1 cellular context compared by ENCODE assay signal in genomic region chr2:183614797-183615429, GRCh38.
TF ChIP-seq lines count a peak whose summit lies in the region.

No MANE protein-coding gene starts in this region.

TF ChIP-seq in H1, 55 proteins besides CTCF, POLR2A, EP300 and RAD21 (continued from another document):
- TF ChIP-seq, protein P1, sequence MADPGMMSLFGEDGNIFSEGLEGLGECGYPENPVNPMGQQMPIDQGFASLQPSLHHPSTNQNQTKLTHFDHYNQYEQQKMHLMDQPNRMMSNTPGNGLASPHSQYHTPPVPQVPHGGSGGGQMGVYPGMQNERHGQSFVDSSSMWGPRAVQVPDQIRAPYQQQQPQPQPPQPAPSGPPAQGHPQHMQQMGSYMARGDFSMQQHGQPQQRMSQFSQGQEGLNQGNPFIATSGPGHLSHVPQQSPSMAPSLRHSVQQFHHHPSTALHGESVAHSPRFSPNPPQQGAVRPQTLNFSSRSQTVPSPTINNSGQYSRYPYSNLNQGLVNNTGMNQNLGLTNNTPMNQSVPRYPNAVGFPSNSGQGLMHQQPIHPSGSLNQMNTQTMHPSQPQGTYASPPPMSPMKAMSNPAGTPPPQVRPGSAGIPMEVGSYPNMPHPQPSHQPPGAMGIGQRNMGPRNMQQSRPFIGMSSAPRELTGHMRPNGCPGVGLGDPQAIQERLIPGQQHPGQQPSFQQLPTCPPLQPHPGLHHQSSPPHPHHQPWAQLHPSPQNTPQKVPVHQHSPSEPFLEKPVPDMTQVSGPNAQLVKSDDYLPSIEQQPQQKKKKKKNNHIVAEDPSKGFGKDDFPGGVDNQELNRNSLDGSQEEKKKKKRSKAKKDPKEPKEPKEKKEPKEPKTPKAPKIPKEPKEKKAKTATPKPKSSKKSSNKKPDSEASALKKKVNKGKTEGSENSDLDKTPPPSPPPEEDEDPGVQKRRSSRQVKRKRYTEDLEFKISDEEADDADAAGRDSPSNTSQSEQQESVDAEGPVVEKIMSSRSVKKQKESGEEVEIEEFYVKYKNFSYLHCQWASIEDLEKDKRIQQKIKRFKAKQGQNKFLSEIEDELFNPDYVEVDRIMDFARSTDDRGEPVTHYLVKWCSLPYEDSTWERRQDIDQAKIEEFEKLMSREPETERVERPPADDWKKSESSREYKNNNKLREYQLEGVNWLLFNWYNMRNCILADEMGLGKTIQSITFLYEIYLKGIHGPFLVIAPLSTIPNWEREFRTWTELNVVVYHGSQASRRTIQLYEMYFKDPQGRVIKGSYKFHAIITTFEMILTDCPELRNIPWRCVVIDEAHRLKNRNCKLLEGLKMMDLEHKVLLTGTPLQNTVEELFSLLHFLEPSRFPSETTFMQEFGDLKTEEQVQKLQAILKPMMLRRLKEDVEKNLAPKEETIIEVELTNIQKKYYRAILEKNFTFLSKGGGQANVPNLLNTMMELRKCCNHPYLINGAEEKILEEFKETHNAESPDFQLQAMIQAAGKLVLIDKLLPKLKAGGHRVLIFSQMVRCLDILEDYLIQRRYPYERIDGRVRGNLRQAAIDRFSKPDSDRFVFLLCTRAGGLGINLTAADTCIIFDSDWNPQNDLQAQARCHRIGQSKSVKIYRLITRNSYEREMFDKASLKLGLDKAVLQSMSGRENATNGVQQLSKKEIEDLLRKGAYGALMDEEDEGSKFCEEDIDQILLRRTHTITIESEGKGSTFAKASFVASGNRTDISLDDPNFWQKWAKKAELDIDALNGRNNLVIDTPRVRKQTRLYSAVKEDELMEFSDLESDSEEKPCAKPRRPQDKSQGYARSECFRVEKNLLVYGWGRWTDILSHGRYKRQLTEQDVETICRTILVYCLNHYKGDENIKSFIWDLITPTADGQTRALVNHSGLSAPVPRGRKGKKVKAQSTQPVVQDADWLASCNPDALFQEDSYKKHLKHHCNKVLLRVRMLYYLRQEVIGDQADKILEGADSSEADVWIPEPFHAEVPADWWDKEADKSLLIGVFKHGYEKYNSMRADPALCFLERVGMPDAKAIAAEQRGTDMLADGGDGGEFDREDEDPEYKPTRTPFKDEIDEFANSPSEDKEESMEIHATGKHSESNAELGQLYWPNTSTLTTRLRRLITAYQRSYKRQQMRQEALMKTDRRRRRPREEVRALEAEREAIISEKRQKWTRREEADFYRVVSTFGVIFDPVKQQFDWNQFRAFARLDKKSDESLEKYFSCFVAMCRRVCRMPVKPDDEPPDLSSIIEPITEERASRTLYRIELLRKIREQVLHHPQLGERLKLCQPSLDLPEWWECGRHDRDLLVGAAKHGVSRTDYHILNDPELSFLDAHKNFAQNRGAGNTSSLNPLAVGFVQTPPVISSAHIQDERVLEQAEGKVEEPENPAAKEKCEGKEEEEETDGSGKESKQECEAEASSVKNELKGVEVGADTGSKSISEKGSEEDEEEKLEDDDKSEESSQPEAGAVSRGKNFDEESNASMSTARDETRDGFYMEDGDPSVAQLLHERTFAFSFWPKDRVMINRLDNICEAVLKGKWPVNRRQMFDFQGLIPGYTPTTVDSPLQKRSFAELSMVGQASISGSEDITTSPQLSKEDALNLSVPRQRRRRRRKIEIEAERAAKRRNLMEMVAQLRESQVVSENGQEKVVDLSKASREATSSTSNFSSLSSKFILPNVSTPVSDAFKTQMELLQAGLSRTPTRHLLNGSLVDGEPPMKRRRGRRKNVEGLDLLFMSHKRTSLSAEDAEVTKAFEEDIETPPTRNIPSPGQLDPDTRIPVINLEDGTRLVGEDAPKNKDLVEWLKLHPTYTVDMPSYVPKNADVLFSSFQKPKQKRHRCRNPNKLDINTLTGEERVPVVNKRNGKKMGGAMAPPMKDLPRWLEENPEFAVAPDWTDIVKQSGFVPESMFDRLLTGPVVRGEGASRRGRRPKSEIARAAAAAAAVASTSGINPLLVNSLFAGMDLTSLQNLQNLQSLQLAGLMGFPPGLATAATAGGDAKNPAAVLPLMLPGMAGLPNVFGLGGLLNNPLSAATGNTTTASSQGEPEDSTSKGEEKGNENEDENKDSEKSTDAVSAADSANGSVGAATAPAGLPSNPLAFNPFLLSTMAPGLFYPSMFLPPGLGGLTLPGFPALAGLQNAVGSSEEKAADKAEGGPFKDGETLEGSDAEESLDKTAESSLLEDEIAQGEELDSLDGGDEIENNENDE (IDR thresholded peaks at IDR 0.05; ENCODE audit: insufficient replicate concordance, low read length): no peak
- TF ChIP-seq EGR1 (IDR thresholded peaks at IDR 0.05; ENCODE audit: borderline replicate concordance, low read depth, low read length) (no peak), HDAC2 (IDR thresholded peaks at IDR 0.05; ENCODE audit: borderline replicate concordance in 1 of 2, low read depth in 2 of 2, low read length in 2 of 2) (no peak), YY1 (IDR thresholded peaks at IDR 0.05; ENCODE audit: low read depth, low read length) (no peak), KDM5A (IDR thresholded peaks at IDR 0.05; ENCODE audit: low read length) (no peak), SP1 (IDR thresholded peaks at IDR 0.05; ENCODE audit: low read depth, low read length) (no peak), RNF2 (IDR thresholded peaks at IDR 0.05; ENCODE audit: borderline replicate concordance, low read depth, low read length, missing control alignments, poor library complexity, severe bottlenecking) (no peak), TAF1 (IDR thresholded peaks at IDR 0.05; ENCODE audit: low read depth, low read length) (no peak)
- TF ChIP-seq, protein P2, sequence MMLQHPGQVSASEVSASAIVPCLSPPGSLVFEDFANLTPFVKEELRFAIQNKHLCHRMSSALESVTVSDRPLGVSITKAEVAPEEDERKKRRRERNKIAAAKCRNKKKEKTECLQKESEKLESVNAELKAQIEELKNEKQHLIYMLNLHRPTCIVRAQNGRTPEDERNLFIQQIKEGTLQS (IDR thresholded peaks at IDR 0.05; ENCODE audit: insufficient read depth, low read depth, low read length): no peak
